Comparison of ENCODE assay signal across 8 cellular contexts in the genomic region with DNA sequence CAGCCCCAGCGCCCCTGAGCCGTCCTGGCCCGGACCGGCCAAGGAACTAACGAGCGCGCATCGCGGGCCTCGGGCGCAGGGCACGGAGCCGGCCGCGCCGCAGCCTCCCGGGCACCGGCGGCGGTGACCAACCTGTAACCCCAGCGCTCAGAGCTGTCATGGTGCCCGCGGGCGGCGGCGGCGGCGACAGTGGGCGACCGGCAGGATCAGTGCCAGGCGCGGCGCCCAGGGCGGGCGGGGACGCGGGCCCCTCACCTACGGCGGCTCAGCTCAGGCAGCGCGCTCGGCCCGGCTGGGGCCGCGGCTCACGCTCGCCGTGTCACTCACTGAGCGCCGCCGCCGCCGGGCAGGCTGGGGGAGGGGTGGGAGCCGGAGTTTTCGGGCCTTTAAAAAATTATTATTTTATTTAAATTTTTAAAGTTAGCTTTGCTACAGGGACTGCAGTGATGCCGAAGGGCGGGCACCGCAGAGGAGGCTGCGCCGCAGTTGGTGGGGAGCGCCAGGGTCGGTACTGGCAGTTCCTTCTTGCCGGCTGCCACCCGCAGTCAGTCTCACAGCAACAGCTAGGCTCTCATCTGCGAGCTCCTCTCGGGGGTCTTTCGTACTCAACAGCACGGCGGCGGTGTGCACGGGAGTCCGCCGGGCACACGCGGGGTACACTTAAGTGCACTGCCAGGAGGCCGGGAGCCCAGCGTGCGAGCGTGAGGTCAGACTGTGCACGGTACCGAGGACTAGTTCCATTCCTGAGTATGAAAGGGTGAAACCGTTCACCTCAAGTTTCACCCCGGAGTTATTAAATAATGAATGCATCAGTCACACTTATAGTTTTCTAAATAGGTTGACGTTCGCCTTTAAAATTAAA. TPM values are rescaled to one million over a fixed set of nuclear protein-coding genes. Genes with fewer than 3 reads are reported as not detected.
A peak's percentile ranks its signal among the peaks of the same experiment; 100 is the strongest.
DNase-seq lines count a peak whose midpoint lies in the region; ATAC-seq and TF ChIP-seq lines count a peak whose summit lies in the region.

A gene (minus strand): TSS at position 328 of the 862 bp plus-strand sequence. CDS start 17,382 bp downstream, outside the sequence.

- peak; percentile 13 for DNase-seq in ACHN
- no peak for DNase-seq in activated naive CD8-positive, alpha-beta T cell treated with anti-CD3 and anti-CD28 coated beads, Interleukin-2, amount 50 U/mL, for 24 hours
- DNase-seq in hepatocyte (ENCODE audit: low spot score), result peak; percentile 40
- DNase-seq in retina, result peak; percentile 82
- no peak for DNase-seq in activated CD4-positive, alpha-beta T cell treated with anti-CD3 and anti-CD28 coated beads, Interleukin-2, amount 10 ng/mL, durations not matched to agents 7 days and 5 days
- DNase-seq in DMS153 treated with DMSO at 0.1 percent for 48 hours (lab: John Stamatoyannopoulos, UW; ENCODE audit: unreplicated experiment), result no peak

- H3K27ac Mint-ChIP-seq in activated naive CD8-positive, alpha-beta T cell treated with anti-CD3 and anti-CD28 coated beads, Interleukin-2, amount 50 U/mL, for 24 hours, result no peak within 1 kb of the TSS
- no peak within 1 kb of the TSS for H3K27ac Mint-ChIP-seq in activated CD4-positive, alpha-beta T cell treated with anti-CD3 and anti-CD28 coated beads, Interleukin-2, amount 10 ng/mL, durations not matched to agents 7 days and 5 days

- H3K36me3 ChIP-seq in HEK293 (ENCODE audit: control insufficient read depth in 2 of 2, insufficient read depth in 1 of 2, low read length in 2 of 2) (no peaks in the 10 kb centered on the region), hepatocyte (replicated peaks; ENCODE audit: insufficient read depth, low read depth) (no peaks in the 10 kb centered on the region)

- H3K9me3 Mint-ChIP-seq in activated naive CD8-positive, alpha-beta T cell treated with anti-CD3 and anti-CD28 coated beads, Interleukin-2, amount 50 U/mL, for 24 hours, result no peaks in the 10 kb centered on the region
- no peaks in the 10 kb centered on the region for H3K9me3 Mint-ChIP-seq in activated CD4-positive, alpha-beta T cell treated with anti-CD3 and anti-CD28 coated beads, Interleukin-2, amount 10 ng/mL, durations not matched to agents 7 days and 5 days

- TF ChIP-seq CTCF in HEK293 (tag by site-specific recombination; IDR thresholded peaks at IDR 0.05), result no peak
- TF ChIP-seq CTCF in hepatocyte (IDR thresholded peaks at IDR 0.05; ENCODE audit: poor library complexity), result no peak

- no peaks in the 10 kb centered on the region for H3K36me3 Mint-ChIP-seq in activated naive CD8-positive, alpha-beta T cell treated with anti-CD3 and anti-CD28 coated beads, Interleukin-2, amount 50 U/mL, for 24 hours (ENCODE audit: low read depth)
- H3K36me3 Mint-ChIP-seq in activated CD4-positive, alpha-beta T cell treated with anti-CD3 and anti-CD28 coated beads, Interleukin-2, amount 10 ng/mL, durations not matched to agents 7 days and 5 days (ENCODE audit: low read depth), result no peaks in the 10 kb centered on the region

- H3K4me3 ChIP-seq in HEK293 (ENCODE audit: low read depth, low read length) (peak within 1 kb of the TSS; percentile 62), hepatocyte (peak within 1 kb of the TSS; percentile 72)

- H3K27ac ChIP-seq in HEK293 (ENCODE audit: extremely low read depth, low read depth, low read length) (peak within 1 kb of the TSS; percentile 85), hepatocyte (no peak within 1 kb of the TSS)

- peak within 1 kb of the TSS; percentile 89 for H2AFZ ChIP-seq in hepatocyte

- in situ Hi-C loops in ACHN (cut with HindIII; ENCODE audit: low pct_ligation_motif_present, low pct_unique_long_range_greater_than_20kb, low sequenced_read_pairs), result no loop called here

- peaks cover 52% of the 10 kb centered on the region for H3K27me3 ChIP-seq in hepatocyte

- H3K4me1 ChIP-seq in HEK293 (ENCODE audit: control insufficient read depth, insufficient read depth, low read length), result peaks cover 2% of the 10 kb centered on the region; the same call in 1 of the 2 replicates
- no peaks in the 10 kb centered on the region for H3K4me1 ChIP-seq in hepatocyte (ENCODE audit: insufficient read depth)

- CTCF ChIA-PET in HEK293 (lab: Yijun Ruan, JAX), result no interaction called here
- CTCF ChIA-PET in activated CD4-positive, alpha-beta T cell treated with anti-CD3 and anti-CD28 coated beads, Interleukin-2, amount 10 ng/mL, durations not matched to agents 7 days and 5 days (lab: Charles Lee), result no interaction called here

- H3K27me3 Mint-ChIP-seq in activated naive CD8-positive, alpha-beta T cell treated with anti-CD3 and anti-CD28 coated beads, Interleukin-2, amount 50 U/mL, for 24 hours, result peaks cover 43% of the 10 kb centered on the region
- peaks cover 32% of the 10 kb centered on the region for H3K27me3 Mint-ChIP-seq in activated CD4-positive, alpha-beta T cell treated with anti-CD3 and anti-CD28 coated beads, Interleukin-2, amount 10 ng/mL, durations not matched to agents 7 days and 5 days

- H3K79me2 ChIP-seq in hepatocyte, result no peaks in the 10 kb centered on the region

- H4K20me1 ChIP-seq in hepatocyte (ENCODE audit: insufficient read depth, poor library complexity, severe bottlenecking), result no peaks in the 10 kb centered on the region

- 6% methylated on average over 53 of the region's 85 CpGs for WGBS in hepatocyte (ENCODE audit: low lambda C conversion rate, missing lambda C conversion rate)

- peak within 1 kb of the TSS; percentile 94 for H3K4me2 ChIP-seq in hepatocyte

- H3K4me3 Mint-ChIP-seq in activated naive CD8-positive, alpha-beta T cell treated with anti-CD3 and anti-CD28 coated beads, Interleukin-2, amount 50 U/mL, for 24 hours, result no peak within 1 kb of the TSS
- H3K4me3 Mint-ChIP-seq in activated CD4-positive, alpha-beta T cell treated with anti-CD3 and anti-CD28 coated beads, Interleukin-2, amount 10 ng/mL, durations not matched to agents 7 days and 5 days, result no peak within 1 kb of the TSS

- H3K4me1 Mint-ChIP-seq in activated naive CD8-positive, alpha-beta T cell treated with anti-CD3 and anti-CD28 coated beads, Interleukin-2, amount 50 U/mL, for 24 hours, result no peaks in the 10 kb centered on the region
- H3K4me1 Mint-ChIP-seq in activated CD4-positive, alpha-beta T cell treated with anti-CD3 and anti-CD28 coated beads, Interleukin-2, amount 10 ng/mL, durations not matched to agents 7 days and 5 days, result peaks cover 2% of the 10 kb centered on the region

- POLR2A ChIA-PET in HEK293 (lab: Yijun Ruan, JAX), result no interaction called here
- POLR2A ChIA-PET in activated CD4-positive, alpha-beta T cell treated with anti-CD3 and anti-CD28 coated beads, Interleukin-2, amount 10 ng/mL, durations not matched to agents 7 days and 5 days (lab: Charles Lee), result no interaction called here

- H3K9me2 ChIP-seq in hepatocyte (replicated peaks; ENCODE audit: insufficient read depth), result no peaks in the 10 kb centered on the region

- no peaks in the 10 kb centered on the region for H3K9me3 ChIP-seq in HEK293 (ENCODE audit: control insufficient read depth, insufficient read depth, low read depth, low read length)
- no peaks in the 10 kb centered on the region for H3K9me3 ChIP-seq in hepatocyte (ENCODE audit: low read depth)

- ATAC-seq in activated naive CD8-positive, alpha-beta T cell treated with anti-CD3 and anti-CD28 coated beads, Interleukin-2, amount 50 U/mL, for 24 hours, result peak; percentile 36
- no peak for ATAC-seq in GM21737 (IDR thresholded peaks at IDR 0.05; ENCODE audit: unreplicated experiment)

TF ChIP-seq in HEK293, 187 proteins besides CTCF, POLR2A, EP300 and RAD21 (continues in another document):
- TF ChIP-seq ZNF223 (tag by site-specific recombination; IDR thresholded peaks at IDR 0.05) (no peak), ZNF623 (tag by site-specific recombination; IDR thresholded peaks at IDR 0.05) (no peak), YY2 (tag by site-specific recombination; IDR thresholded peaks at IDR 0.05) (no peak), ZNF391 (tag by site-specific recombination; IDR thresholded peaks at IDR 0.05; ENCODE audit: borderline replicate concordance, low read depth) (no peak), ZNF133 (tag by site-specific recombination; IDR thresholded peaks at IDR 0.05) (no peak), ZNF335 (tag by site-specific recombination; conservative IDR thresholded peaks at IDR 0.05) (peak; percentile 77), GFI1B (tag by site-specific recombination; IDR thresholded peaks at IDR 0.05) (no peak), ZNF324 (tag by site-specific recombination; IDR thresholded peaks at IDR 0.05) (no peak), ZNF394 (tag by site-specific recombination; IDR thresholded peaks at IDR 0.05; ENCODE audit: borderline replicate concordance) (no peak)
- TF ChIP-seq, protein P1, sequence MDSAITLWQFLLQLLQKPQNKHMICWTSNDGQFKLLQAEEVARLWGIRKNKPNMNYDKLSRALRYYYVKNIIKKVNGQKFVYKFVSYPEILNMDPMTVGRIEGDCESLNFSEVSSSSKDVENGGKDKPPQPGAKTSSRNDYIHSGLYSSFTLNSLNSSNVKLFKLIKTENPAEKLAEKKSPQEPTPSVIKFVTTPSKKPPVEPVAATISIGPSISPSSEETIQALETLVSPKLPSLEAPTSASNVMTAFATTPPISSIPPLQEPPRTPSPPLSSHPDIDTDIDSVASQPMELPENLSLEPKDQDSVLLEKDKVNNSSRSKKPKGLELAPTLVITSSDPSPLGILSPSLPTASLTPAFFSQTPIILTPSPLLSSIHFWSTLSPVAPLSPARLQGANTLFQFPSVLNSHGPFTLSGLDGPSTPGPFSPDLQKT (IDR thresholded peaks at IDR 0.05; ENCODE audit: borderline replicate concordance, low read depth, low read length), result no peak
- TF ChIP-seq, protein P2, sequence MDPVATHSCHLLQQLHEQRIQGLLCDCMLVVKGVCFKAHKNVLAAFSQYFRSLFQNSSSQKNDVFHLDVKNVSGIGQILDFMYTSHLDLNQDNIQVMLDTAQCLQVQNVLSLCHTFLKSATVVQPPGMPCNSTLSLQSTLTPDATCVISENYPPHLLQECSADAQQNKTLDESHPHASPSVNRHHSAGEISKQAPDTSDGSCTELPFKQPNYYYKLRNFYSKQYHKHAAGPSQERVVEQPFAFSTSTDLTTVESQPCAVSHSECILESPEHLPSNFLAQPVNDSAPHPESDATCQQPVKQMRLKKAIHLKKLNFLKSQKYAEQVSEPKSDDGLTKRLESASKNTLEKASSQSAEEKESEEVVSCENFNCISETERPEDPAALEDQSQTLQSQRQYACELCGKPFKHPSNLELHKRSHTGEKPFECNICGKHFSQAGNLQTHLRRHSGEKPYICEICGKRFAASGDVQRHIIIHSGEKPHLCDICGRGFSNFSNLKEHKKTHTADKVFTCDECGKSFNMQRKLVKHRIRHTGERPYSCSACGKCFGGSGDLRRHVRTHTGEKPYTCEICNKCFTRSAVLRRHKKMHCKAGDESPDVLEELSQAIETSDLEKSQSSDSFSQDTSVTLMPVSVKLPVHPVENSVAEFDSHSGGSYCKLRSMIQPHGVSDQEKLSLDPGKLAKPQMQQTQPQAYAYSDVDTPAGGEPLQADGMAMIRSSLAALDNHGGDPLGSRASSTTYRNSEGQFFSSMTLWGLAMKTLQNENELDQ (tag by site-specific recombination; IDR thresholded peaks at IDR 0.05; ENCODE audit: low read depth), result no peak

RNA-seq across cellular contexts. Expression of the gene that starts here (rescaled TPM):
- 0.33 and 0.48 TPM in 2 replicates for total RNA-seq in hepatocyte
- polyA plus RNA-seq in hepatocyte, result 0.36 and 0.57 TPM in 2 replicates
- total RNA-seq in activated CD4-positive, alpha-beta T cell treated with anti-CD3 and anti-CD28 coated beads, Interleukin-2, amount 10 ng/mL, durations not matched to agents 7 days and 5 days, result not detected

Comparison
In these comparisons a context has a peak if more than half of its experiments do, and no peak if none do; other contexts are left out.
1. Peak in DNase-seq, H3K4me3 ChIP-seq and H3K4me2 ChIP-seq in hepatocyte; RNA of the gene not detected or under 1 TPM.
2. DNase-seq: peak in ACHN (single experiment) and retina (single experiment); none in activated naive CD8-positive, alpha-beta T cell treated with anti-CD3 and anti-CD28 coated beads, Interleukin-2, amount 50 U/mL, for 24 hours (single experiment), activated CD4-positive, alpha-beta T cell treated with anti-CD3 and anti-CD28 coated beads, Interleukin-2, amount 10 ng/mL, durations not matched to agents 7 days and 5 days (single experiment) and DMS153 treated with DMSO at 0.1 percent for 48 hours (single experiment).